11 cellular contexts compared by ENCODE assay signal in genomic region chr7:116692599-116693308, GRCh38. TPM values are rescaled to one million over a fixed set of nuclear protein-coding genes. Genes with fewer than 3 reads are reported as not detected.
DNase-seq lines count a peak whose midpoint lies in the region; ATAC-seq lines count a peak whose summit lies in the region.
"Had no signal": no experiment of that assay in that cellular context is flagged by ENCODE, and none has a peak within 500 bp of the region (broad histone marks: within the 10 kb centered on the region; RNA-seq: fewer than 3 reads in every experiment).

No MANE protein-coding gene starts in this region.

- no peak overlapping the region for H3K4me3 Mint-ChIP-seq in activated CD4-positive, alpha-beta T cell treated with anti-CD3 and anti-CD28 coated beads for 36 hours
- H3K4me3 Mint-ChIP-seq in activated T-helper 1 cell treated with anti-CD3 and anti-CD28 coated beads, Interleukin-12 subunit alpha, Interleukin-12 subunit beta, Interleukin-2, Interleukin-4 antibody, amounts not matched to agents 30 ng/mL and 10 ng/mL and 1 ng/mL, durations not matched to agents 14 hours and 24 hours and 36 hours = no peak overlapping the region
- H3K4me3 Mint-ChIP-seq: T-helper 1 cell treated with Interleukin-12 subunit alpha and Interleukin-12 subunit beta and Interleukin-4 antibody, amounts not matched to agents 30 μg/mL and 1 μg/mL, for 36 hours had no signal

- H3K9me3 Mint-ChIP-seq in activated CD4-positive, alpha-beta T cell treated with anti-CD3 and anti-CD28 coated beads for 36 hours (ENCODE audit: low read depth) = no peaks in the 10 kb centered on the region
- no peaks in the 10 kb centered on the region for H3K9me3 Mint-ChIP-seq in activated T-helper 1 cell treated with anti-CD3 and anti-CD28 coated beads, Interleukin-12 subunit alpha, Interleukin-12 subunit beta, Interleukin-2, Interleukin-4 antibody, amounts not matched to agents 30 ng/mL and 10 ng/mL and 1 ng/mL, durations not matched to agents 14 hours and 24 hours and 36 hours
- H3K9me3 Mint-ChIP-seq: T-helper 1 cell treated with Interleukin-12 subunit alpha and Interleukin-12 subunit beta and Interleukin-4 antibody, amounts not matched to agents 30 μg/mL and 1 μg/mL, for 36 hours had no signal

- peaks cover 7% of the 10 kb centered on the region for H3K27me3 Mint-ChIP-seq in activated CD4-positive, alpha-beta T cell treated with anti-CD3 and anti-CD28 coated beads for 36 hours
- H3K27me3 Mint-ChIP-seq in activated T-helper 1 cell treated with anti-CD3 and anti-CD28 coated beads, Interleukin-12 subunit alpha, Interleukin-12 subunit beta, Interleukin-2, Interleukin-4 antibody, amounts not matched to agents 30 ng/mL and 10 ng/mL and 1 ng/mL, durations not matched to agents 14 hours and 24 hours and 36 hours (ENCODE audit: insufficient read depth) = peaks cover 5% of the 10 kb centered on the region

- ATAC-seq in activated CD4-positive, alpha-beta T cell treated with anti-CD3 and anti-CD28 coated beads for 36 hours = no peak

- intact Hi-C loops in activated CD4-positive, alpha-beta T cell treated with anti-CD3 and anti-CD28 coated beads for 36 hours (cut with DNase I, micrococcal nuclease) = no loop called here
- intact Hi-C loops in activated T-helper 1 cell treated with anti-CD3 and anti-CD28 coated beads, Interleukin-12 subunit alpha, Interleukin-12 subunit beta, Interleukin-2, Interleukin-4 antibody, amounts not matched to agents 30 ng/mL and 10 ng/mL and 1 ng/mL, durations not matched to agents 14 hours and 24 hours and 36 hours (cut with micrococcal nuclease) = no loop called here

- H3K36me3 Mint-ChIP-seq in activated CD4-positive, alpha-beta T cell treated with anti-CD3 and anti-CD28 coated beads for 36 hours (ENCODE audit: low read depth) = no peaks in the 10 kb centered on the region
- no peaks in the 10 kb centered on the region for H3K36me3 Mint-ChIP-seq in activated T-helper 1 cell treated with anti-CD3 and anti-CD28 coated beads, Interleukin-12 subunit alpha, Interleukin-12 subunit beta, Interleukin-2, Interleukin-4 antibody, amounts not matched to agents 30 ng/mL and 10 ng/mL and 1 ng/mL, durations not matched to agents 14 hours and 24 hours and 36 hours (ENCODE audit: low read depth)

- DNase-seq in AG08395 (ENCODE audit: low spot score) (peak; percentile 18), HT1080 (ENCODE audit: low read depth) (peak; percentile 85), SW480 (ENCODE audit: low spot score) (peak; percentile 43), kidney tubule cell (ENCODE audit: low spot score) (peak; percentile 92), activated gamma-delta T cell treated with Interleukin-2 at 50 U/mL for 16 hours (no peak), nucleus accumbens (lab: John Stamatoyannopoulos, UW) (no peak)
- DNase-seq in activated CD4-positive, alpha-beta T cell treated with anti-CD3 and anti-CD28 coated beads for 36 hours = no peak
- DNase-seq in activated T-helper 1 cell treated with anti-CD3 and anti-CD28 coated beads, Interleukin-12 subunit alpha, Interleukin-12 subunit beta, Interleukin-2, Interleukin-4 antibody, amounts not matched to agents 30 ng/mL and 10 ng/mL and 1 ng/mL, durations not matched to agents 14 hours and 24 hours and 36 hours (ENCODE audit: low spot score) = no peak
- DNase-seq: amniotic stem cell; stimulated activated CD4-positive, alpha-beta T cell treated with anti-CD3 and anti-CD28 coated beads, Interleukin-4, amount 100 ng/mL, for 24 hours had no signal

- POLR2A ChIA-PET in activated CD4-positive, alpha-beta T cell treated with anti-CD3 and anti-CD28 coated beads for 36 hours (lab: Charles Lee) = no interaction called here

- H3K4me1 Mint-ChIP-seq in activated CD4-positive, alpha-beta T cell treated with anti-CD3 and anti-CD28 coated beads for 36 hours = peaks cover 2% of the 10 kb centered on the region
- no peaks in the 10 kb centered on the region for H3K4me1 Mint-ChIP-seq in activated T-helper 1 cell treated with anti-CD3 and anti-CD28 coated beads, Interleukin-12 subunit alpha, Interleukin-12 subunit beta, Interleukin-2, Interleukin-4 antibody, amounts not matched to agents 30 ng/mL and 10 ng/mL and 1 ng/mL, durations not matched to agents 14 hours and 24 hours and 36 hours (ENCODE audit: low read depth)

- no peak overlapping the region for H3K27ac Mint-ChIP-seq in activated CD4-positive, alpha-beta T cell treated with anti-CD3 and anti-CD28 coated beads for 36 hours
- no peak overlapping the region for H3K27ac Mint-ChIP-seq in activated T-helper 1 cell treated with anti-CD3 and anti-CD28 coated beads, Interleukin-12 subunit alpha, Interleukin-12 subunit beta, Interleukin-2, Interleukin-4 antibody, amounts not matched to agents 30 ng/mL and 10 ng/mL and 1 ng/mL, durations not matched to agents 14 hours and 24 hours and 36 hours
- H3K27ac Mint-ChIP-seq: T-helper 1 cell treated with Interleukin-12 subunit alpha and Interleukin-12 subunit beta and Interleukin-4 antibody, amounts not matched to agents 30 μg/mL and 1 μg/mL, for 36 hours had no signal

- CTCF ChIA-PET in activated CD4-positive, alpha-beta T cell treated with anti-CD3 and anti-CD28 coated beads for 36 hours (lab: Charles Lee) = interaction anchor here (0.9 kb wide), 1 partner anchor 10 kb away, joined by 4 read pairs; no protein-coding TSS in a partner anchor

RNA-seq across cellular contexts. Expression of gene MET, which starts 20.8 kb away (rescaled TPM):
- 108 and 124 TPM in 2 replicates for total RNA-seq in HT1080 (2014; rRNA removed; shearing (Covaris generic))
- polyA plus RNA-seq in HT1080 (2015; cell fraction: cytosol; rRNA removed) = 65.3 and 90.5 TPM in 2 replicates
- 142 TPM in 2 replicates for polyA plus RNA-seq in HT1080 (2015; cell fraction: nucleus; rRNA removed)
- under 1 TPM; 0.63 to 0.91 TPM for total RNA-seq in activated CD4-positive, alpha-beta T cell treated with anti-CD3 and anti-CD28 coated beads for 36 hours
- total RNA-seq in activated T-helper 1 cell treated with anti-CD3 and anti-CD28 coated beads, Interleukin-12 subunit alpha, Interleukin-12 subunit beta, Interleukin-2, Interleukin-4 antibody, amounts not matched to agents 30 ng/mL and 10 ng/mL and 1 ng/mL, durations not matched to agents 14 hours and 24 hours and 36 hours = 3.2 TPM in 2 replicates

Comparison
In these comparisons a context has a peak if more than half of its experiments do, and no peak if none do; other contexts are left out.
1. DNase-seq: peak in AG08395 (single experiment), HT1080 (single experiment), SW480 (single experiment) and kidney tubule cell (single experiment); none in activated gamma-delta T cell treated with Interleukin-2 at 50 U/mL for 16 hours (single experiment), nucleus accumbens (0 of 56), activated CD4-positive, alpha-beta T cell treated with anti-CD3 and anti-CD28 coated beads for 36 hours (single experiment) and activated T-helper 1 cell treated with anti-CD3 and anti-CD28 coated beads, Interleukin-12 subunit alpha, Interleukin-12 subunit beta, Interleukin-2, Interleukin-4 antibody, amounts not matched to agents 30 ng/mL and 10 ng/mL and 1 ng/mL, durations not matched to agents 14 hours and 24 hours and 36 hours (single experiment).
2. RNA of gene MET, which starts 20.8 kb away (total RNA-seq): 108 to 124 TPM in HT1080; 3.2 TPM in activated T-helper 1 cell treated with anti-CD3 and anti-CD28 coated beads, Interleukin-12 subunit alpha, Interleukin-12 subunit beta, Interleukin-2, Interleukin-4 antibody, amounts not matched to agents 30 ng/mL and 10 ng/mL and 1 ng/mL, durations not matched to agents 14 hours and 24 hours and 36 hours and 0.63 to 0.91 TPM in activated CD4-positive, alpha-beta T cell treated with anti-CD3 and anti-CD28 coated beads for 36 hours; every median in the first group is over 10 times any median in the second.